ENCODE assay signal across 23 cellular contexts in the genomic region with DNA sequence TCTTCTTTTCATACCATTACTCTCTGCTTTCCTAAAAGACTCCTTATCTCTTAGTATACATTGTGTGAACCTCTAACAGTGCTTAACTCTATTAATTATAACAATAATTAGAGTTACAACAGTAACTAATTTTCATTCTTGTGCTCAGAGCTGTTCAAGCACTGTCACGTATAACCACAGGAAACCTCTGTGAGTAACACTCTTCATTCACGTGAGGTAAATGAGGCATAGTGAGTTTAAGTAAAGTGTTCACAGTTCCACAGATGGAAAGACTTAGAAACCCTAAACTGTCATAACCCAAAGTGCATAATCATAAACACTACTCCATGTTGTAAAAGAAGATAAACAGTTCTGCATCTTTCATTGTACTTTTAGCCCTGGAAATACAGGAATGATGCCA.
"Had no signal": no experiment of that assay in that cellular context is flagged by ENCODE, and none has a peak within 500 bp of the region (broad histone marks: within the 10 kb centered on the region; RNA-seq: fewer than 3 reads in every experiment).

No MANE protein-coding gene starts in this region.

- H3K9me3 ChIP-seq: mucosa of descending colon, prostate gland, right lobe of liver, spleen, thoracic aorta, transverse colon had no signal

- H3K27ac ChIP-seq: heart left ventricle, pancreas, prostate gland, right lobe of liver, spleen, thoracic aorta, transverse colon had no signal

- ATAC-seq: effector memory CD8-positive, alpha-beta T cell; heart left ventricle; left lobe of liver; mucosa of descending colon; naive thymus-derived CD8-positive, alpha-beta T cell; pancreas; right lobe of liver; stimulated activated memory B cell treated with anti-CD40 and anti-IgM and Interleukin-4, amounts not matched to agents 10 μg/mL and 1 μg/mL and 100 μg/mL, for 72 hours had no signal

- H3K36me3 Mint-ChIP-seq: naive thymus-derived CD8-positive, alpha-beta T cell had no signal

- H3K36me3 ChIP-seq: heart left ventricle, pancreas, prostate gland, right lobe of liver, spleen, thoracic aorta, transverse colon had no signal

- H3K4me3 ChIP-seq: heart left ventricle, mucosa of descending colon, pancreas, prostate gland, right lobe of liver, spleen, thoracic aorta, transverse colon had no signal

- H3K27me3 ChIP-seq: heart left ventricle, pancreas, right lobe of liver, spleen, transverse colon had no signal

- H3K27ac Mint-ChIP-seq: dendritic cell treated with granulocyte-macrophage colony-stimulating factor and Interleukin-4, amounts not matched to agents 40 ng/mL and 50 ng/mL, for 4 days; effector memory CD8-positive, alpha-beta T cell; naive thymus-derived CD8-positive, alpha-beta T cell; stimulated activated memory B cell treated with anti-CD40 and anti-IgM and Interleukin-4, amounts not matched to agents 10 μg/mL and 1 μg/mL and 100 μg/mL, for 72 hours; stimulated activated naive CD8-positive, alpha-beta T cell treated with anti-CD3 and anti-CD28 coated beads, Interleukin-15, Interleukin-2, amounts not matched to agents 100 ng/mL and 50 ng/mL, for 24 hours had no signal

- H3K4me1 ChIP-seq: heart left ventricle, pancreas, prostate gland, right lobe of liver, spleen, transverse colon had no signal

- H3K4me3 Mint-ChIP-seq: central memory CD8-positive, alpha-beta T cell; dendritic cell treated with granulocyte-macrophage colony-stimulating factor and Interleukin-4, amounts not matched to agents 40 ng/mL and 50 ng/mL, for 4 days; effector memory CD8-positive, alpha-beta T cell; naive thymus-derived CD8-positive, alpha-beta T cell; stimulated activated memory B cell treated with anti-CD40 and anti-IgM and Interleukin-4, amounts not matched to agents 10 μg/mL and 1 μg/mL and 100 μg/mL, for 72 hours; stimulated activated naive CD8-positive, alpha-beta T cell treated with anti-CD3 and anti-CD28 coated beads, Interleukin-15, Interleukin-2, amounts not matched to agents 100 ng/mL and 50 ng/mL, for 24 hours had no signal

- DNase-seq: effector memory CD8-positive, alpha-beta T cell; erythroblast; heart left ventricle; hypothalamus; islet precursor cell; mucosa of descending colon; naive thymus-derived CD8-positive, alpha-beta T cell; occipital lobe; pancreas; retina; right lobe of liver; spleen; stimulated activated CD4-positive, alpha-beta T cell treated with anti-CD3 and anti-CD28 coated beads, Interleukin-15, amount 100 ng/mL, for 24 hours; stimulated activated CD4-positive, alpha-beta T cell treated with anti-CD3 and anti-CD28 coated beads, Interleukin-1b, Interleukin-23, amount 100 ng/mL, for 48 hours; stimulated activated CD4-positive, alpha-beta T cell treated with anti-CD3 and anti-CD28 coated beads, Interleukin-4, amount 100 ng/mL, for 24 hours; transverse colon had no signal

- H3K4me1 Mint-ChIP-seq: central memory CD8-positive, alpha-beta T cell; naive thymus-derived CD8-positive, alpha-beta T cell had no signal

- H3K27me3 Mint-ChIP-seq: central memory CD8-positive, alpha-beta T cell; dendritic cell treated with granulocyte-macrophage colony-stimulating factor and Interleukin-4, amounts not matched to agents 40 ng/mL and 50 ng/mL, for 4 days; effector memory CD8-positive, alpha-beta T cell; stimulated activated memory B cell treated with anti-CD40 and anti-IgM and Interleukin-4, amounts not matched to agents 10 μg/mL and 1 μg/mL and 100 μg/mL, for 72 hours; stimulated activated naive CD8-positive, alpha-beta T cell treated with anti-CD3 and anti-CD28 coated beads, Interleukin-15, Interleukin-2, amounts not matched to agents 100 ng/mL and 50 ng/mL, for 24 hours had no signal

- H3K9me3 Mint-ChIP-seq: central memory CD8-positive, alpha-beta T cell; dendritic cell treated with granulocyte-macrophage colony-stimulating factor and Interleukin-4, amounts not matched to agents 40 ng/mL and 50 ng/mL, for 4 days; effector memory CD8-positive, alpha-beta T cell; stimulated activated naive CD8-positive, alpha-beta T cell treated with anti-CD3 and anti-CD28 coated beads, Interleukin-15, Interleukin-2, amounts not matched to agents 100 ng/mL and 50 ng/mL, for 24 hours had no signal
